In genomic region chr6:31192431-31193105, GRCh38 we compare ENCODE assay signal across 8 cellular contexts. TPM values are rescaled to one million over a fixed set of nuclear protein-coding genes. Genes with fewer than 3 reads are reported as not detected.
A peak's percentile ranks its signal among the peaks of the same experiment; 100 is the strongest.
DNase-seq lines count a peak whose midpoint lies in the region; ATAC-seq, FAIRE-seq and TF ChIP-seq lines count a peak whose summit lies in the region.
"Not testable (repeated sequence)": the region's sequence is repeated elsewhere in the genome, so short reads cannot be mapped to it uniquely, and the experiment has no call there.

No MANE protein-coding gene starts in this region.

- intact Hi-C loops in activated CD8-positive, alpha-beta T cell treated with anti-CD3 and anti-CD28 coated beads for 36 hours (cut with micrococcal nuclease) = loop anchor here (1.0 kb wide), 1 partner anchor 55 kb away; no protein-coding TSS in a partner anchor
- intact Hi-C loops in colonic mucosa (cut with DNase I) (loop anchor here (2.0 kb wide), 1 partner anchor 54 kb away; the partner anchor contains the start of gene PSORS1C2), sciatic nerve (cut with DNase I) (loop anchor here (10.0 kb wide), 1 partner anchor 58 kb away; the partner anchor contains the start of gene PSORS1C2)

- not testable (repeated sequence) for TF ChIP-seq POLR2A in A549 (IDR thresholded peaks at IDR 0.05; ENCODE audit: low read length); Peyer's patch (IDR thresholded peaks at IDR 0.05)

- not testable (repeated sequence) for H3K27ac ChIP-seq in A549, Peyer's patch, colonic mucosa

- H3K27me3 Mint-ChIP-seq in activated CD8-positive, alpha-beta T cell treated with anti-CD3 and anti-CD28 coated beads for 36 hours = not testable (repeated sequence)

- peaks cover 12% of the 10 kb centered on the region for H3K36me3 Mint-ChIP-seq in activated CD8-positive, alpha-beta T cell treated with anti-CD3 and anti-CD28 coated beads for 36 hours (ENCODE audit: low read depth)

- H3K4me3 ChIP-seq in A549; GM12865 (ENCODE audit: low read depth, low read length); Peyer's patch; colonic mucosa: not testable (repeated sequence)

- ATAC-seq in A549 = peak; percentile 63 to 66; a peak in 4 of 6 replicates
- peak; percentile 40 for ATAC-seq in activated CD8-positive, alpha-beta T cell treated with anti-CD3 and anti-CD28 coated beads for 36 hours
- peak; percentile 26 for ATAC-seq in sciatic nerve

- POLR2A ChIA-PET in A549 (lab: Yijun Ruan, JAX) = not testable (repeated sequence)
- POLR2A ChIA-PET in activated CD8-positive, alpha-beta T cell treated with anti-CD3 and anti-CD28 coated beads for 36 hours (lab: Charles Lee) = interaction anchor here (1.0 to 1.5 kb wide), 2 partner anchors 34 to 37 kb away, joined by 3 to 6 read pairs; partner anchors contain the start of gene TCF19

- H3K27me3 ChIP-seq in Peyer's patch, colonic mucosa: not testable (repeated sequence)

- H3K4me2 ChIP-seq in A549 = not testable (repeated sequence)

- not testable (repeated sequence) for H3K4me1 ChIP-seq in A549, Peyer's patch, colonic mucosa

- DNase-seq in A549 (ENCODE audit: low read depth in 1 of 2, low spot score in 1 of 2) (peak; percentile 19 to 87), GM12865 (ENCODE audit: low read depth) (peak; percentile 90), NCI-H1092 treated with DMSO at 0.1 percent for 48 hours (lab: John Stamatoyannopoulos, UW) (peak; percentile 22), Peyer's patch (peak; percentile 72 to 91 (median 78)), colonic mucosa (peak; percentile 85), iris pigment epithelial cell (ENCODE audit: low read depth) (peak; percentile 69), sciatic nerve (ENCODE audit: low spot score) (peak; percentile 77)
- peak; percentile 87 for DNase-seq in activated CD8-positive, alpha-beta T cell treated with anti-CD3 and anti-CD28 coated beads for 36 hours

- 25% methylated on average over 10 of the region's 10 CpGs for WGBS in A549 (ENCODE audit: missing lambda C conversion rate)

- peak; percentile 67 for TF ChIP-seq CTCF in A549 (IDR thresholded peaks at IDR 0.05)
- peak; percentile 62 for TF ChIP-seq CTCF in GM12865 (IDR thresholded peaks at IDR 0.05; ENCODE audit: insufficient read depth, low read depth, low read length, missing control alignments)
- peak; percentile 20 to 93 (median 74) for TF ChIP-seq CTCF in Peyer's patch (IDR thresholded peaks at IDR 0.05)
- TF ChIP-seq CTCF in activated CD8-positive, alpha-beta T cell treated with anti-CD3 and anti-CD28 coated beads for 36 hours (IDR thresholded peaks at IDR 0.05) = peak; percentile 43
- peak; percentile 57 for TF ChIP-seq CTCF in colonic mucosa (IDR thresholded peaks at IDR 0.05)

- peaks cover 16% of the 10 kb centered on the region for H3K4me1 Mint-ChIP-seq in activated CD8-positive, alpha-beta T cell treated with anti-CD3 and anti-CD28 coated beads for 36 hours (ENCODE audit: low read depth)

- FAIRE-seq in A549 (lab: Jason Lieb, UNC) = not testable (repeated sequence)

- not testable (repeated sequence) for H3K27ac Mint-ChIP-seq in activated CD8-positive, alpha-beta T cell treated with anti-CD3 and anti-CD28 coated beads for 36 hours

- H3K9ac ChIP-seq in colonic mucosa (ENCODE audit: low read depth in 2 of 2, low read length in 2 of 2) = not testable (repeated sequence)

- H3K4me3 Mint-ChIP-seq in activated CD8-positive, alpha-beta T cell treated with anti-CD3 and anti-CD28 coated beads for 36 hours = not testable (repeated sequence)

- peak; percentile 84 to 93 for TF ChIP-seq RAD21 in A549 (conservative IDR thresholded peaks at IDR 0.05 in 1 of 2, IDR thresholded peaks at IDR 0.05 in 1 of 2)

- not testable (repeated sequence) for H3K36me3 ChIP-seq in Peyer's patch, colonic mucosa

- CTCF ChIA-PET in A549 (lab: Yijun Ruan, JAX) = interaction anchor here (0.6 to 7.5 kb wide), 34 partner anchors 8 to 935 kb away, joined by 3 to 72 read pairs (median 4); partner anchors contain the start of genes PSORS1C1, PSORS1C2 and TCF19
- CTCF ChIA-PET in activated CD8-positive, alpha-beta T cell treated with anti-CD3 and anti-CD28 coated beads for 36 hours (lab: Charles Lee) = interaction anchor here (0.6 to 3.3 kb wide), 14 partner anchors 16 to 182 kb away, joined by 3 to 23 read pairs (median 6); partner anchors contain the start of genes CCHCR1, PSORS1C2 and TCF19

- TF ChIP-seq EP300 in A549 (IDR thresholded peaks at IDR 0.05) = not testable (repeated sequence)

- not testable (repeated sequence) for H3K9me3 ChIP-seq in A549, Peyer's patch, colonic mucosa

- H3K9me3 Mint-ChIP-seq in activated CD8-positive, alpha-beta T cell treated with anti-CD3 and anti-CD28 coated beads for 36 hours = not testable (repeated sequence)

TF ChIP-seq in A549, 52 proteins besides CTCF, POLR2A, EP300 and RAD21:
- peak; percentile 71 for TF ChIP-seq SMC3 (IDR thresholded peaks at IDR 0.05)

RNA-seq across cellular contexts. Expression of gene POU5F1, which starts 22.1 kb away (rescaled TPM):
- polyA plus RNA-seq in A549 (2011; rRNA removed) = 2.7 and 3.9 TPM in 2 replicates
- 2.4 and 3.0 TPM in 2 replicates for polyA plus RNA-seq in A549 (2012; cell fraction: cytosol; rRNA removed)
- polyA plus RNA-seq in A549 (2012; cell fraction: nucleus; rRNA removed) = 20.8 and 22.8 TPM in 2 replicates
- polyA plus RNA-seq in A549 (2017; fragmentation: RNase III; extraction: RNeasy Plus Mini Kit Qiagen cat#74134 plus additional on column Dnase treatment) = 2.7 to 3.5 TPM (median 2.8 TPM) in 3 replicates
- polyA minus RNA-seq in A549 (2011; rRNA and poly(A)+ RNA removed) = 0.39 and 1.3 TPM in 2 replicates
- total RNA-seq in Peyer's patch = 100 to 1,000 TPM in 1 of 4 donors, 10 to 100 TPM in 3; 14.9 to 121 (median 45.0) TPM
- not detected for total RNA-seq in activated CD8-positive, alpha-beta T cell treated with anti-CD3 and anti-CD28 coated beads for 36 hours
- 1 to 10 TPM; 3.4 to 7.0 TPM for total RNA-seq in colonic mucosa
- total RNA-seq in sciatic nerve = 0.76 TPM

RNA-seq across cellular contexts. Expression of gene TCF19, which starts 34.2 kb away (rescaled TPM):
- polyA plus RNA-seq in A549 (2011; rRNA removed) = 6.4 and 7.4 TPM in 2 replicates
- polyA plus RNA-seq in A549 (2012; cell fraction: cytosol; rRNA removed) = 11.7 and 13.1 TPM in 2 replicates
- 14.1 and 15.0 TPM in 2 replicates for polyA plus RNA-seq in A549 (2012; cell fraction: nucleus; rRNA removed)
- polyA plus RNA-seq in A549 (2017; fragmentation: RNase III; extraction: RNeasy Plus Mini Kit Qiagen cat#74134 plus additional on column Dnase treatment) = 10.1 to 11.2 TPM (median 10.8 TPM) in 3 replicates
- 4.9 and 5.7 TPM in 2 replicates for polyA minus RNA-seq in A549 (2011; rRNA and poly(A)+ RNA removed)
- total RNA-seq in Peyer's patch = 10 to 100 TPM in 1 of 4 donors, 1 to 10 TPM in 3; 4.0 to 28.9 (median 7.1) TPM
- total RNA-seq in activated CD8-positive, alpha-beta T cell treated with anti-CD3 and anti-CD28 coated beads for 36 hours = 10 to 100 TPM; 91.9 to 92.9 TPM
- total RNA-seq in colonic mucosa = 10 to 100 TPM in 1 of 2 donors, 1 to 10 TPM in 1; 8.8 to 39.6 TPM
- total RNA-seq in sciatic nerve = 5.9 TPM

RNA-seq across cellular contexts. Expression of gene CCHCR1, which starts 35.0 kb away (rescaled TPM):
- polyA plus RNA-seq in A549 (2011; rRNA removed) (7.4 and 8.6 TPM in 2 replicates), A549 (2017; fragmentation: RNase III; extraction: RNeasy Plus Mini Kit Qiagen cat#74134 plus additional on column Dnase treatment) (15.2 to 15.3 TPM (median 15.3 TPM) in 3 replicates)
- 12.1 and 13.5 TPM in 2 replicates for polyA plus RNA-seq in A549 (2012; cell fraction: cytosol; rRNA removed)
- 27.5 and 31.1 TPM in 2 replicates for polyA plus RNA-seq in A549 (2012; cell fraction: nucleus; rRNA removed)
- 7.3 and 8.6 TPM in 2 replicates for polyA minus RNA-seq in A549 (2011; rRNA and poly(A)+ RNA removed)
- total RNA-seq in Peyer's patch (10 to 100 TPM; 28.3 to 86.6 (median 36.2) TPM), colonic mucosa (10 to 100 TPM; 31.8 to 55.4 TPM), sciatic nerve (23.8 TPM)
- total RNA-seq in activated CD8-positive, alpha-beta T cell treated with anti-CD3 and anti-CD28 coated beads for 36 hours = 10 to 100 TPM; 39.2 to 39.8 TPM

RNA-seq across cellular contexts. Expression of gene PSORS1C2, which starts 53.7 kb away (rescaled TPM):
- polyA plus RNA-seq in A549 (2011; rRNA removed) (not detected in 2 replicates), A549 (2017; fragmentation: RNase III; extraction: RNeasy Plus Mini Kit Qiagen cat#74134 plus additional on column Dnase treatment) (0.08 TPM in 1 of 3 replicates, not detected in the others)
- not detected in 2 replicates for polyA plus RNA-seq in A549 (2012; cell fraction: cytosol; rRNA removed)
- 0.05 TPM in 1 of 2 replicates, not detected in the other for polyA plus RNA-seq in A549 (2012; cell fraction: nucleus; rRNA removed)
- not detected in 2 replicates for polyA minus RNA-seq in A549 (2011; rRNA and poly(A)+ RNA removed)
- total RNA-seq in Peyer's patch (not detected), colonic mucosa (not detected), sciatic nerve (not detected)
- total RNA-seq in activated CD8-positive, alpha-beta T cell treated with anti-CD3 and anti-CD28 coated beads for 36 hours = not detected

Comparison
In these comparisons a context has a peak if more than half of its experiments do, and no peak if none do; other contexts are left out.
1. DNase-seq: peak in every context shown above with its lines; median percentile 90 in GM12865; 87 in activated CD8-positive, alpha-beta T cell treated with anti-CD3 and anti-CD28 coated beads for 36 hours; 85 in colonic mucosa; 78 in Peyer's patch; 77 in sciatic nerve; 69 in iris pigment epithelial cell; 53 in A549; 22 in NCI-H1092 treated with DMSO at 0.1 percent for 48 hours.